9 cellular contexts compared by ENCODE assay signal in genomic region chr2:26876260-26876659, GRCh38. TPM values are rescaled to one million over a fixed set of nuclear protein-coding genes. Genes with fewer than 3 reads are reported as not detected.
"Had no signal": no experiment of that assay in that cellular context is flagged by ENCODE, and none has a peak within 500 bp of the region (broad histone marks: within the 10 kb centered on the region; RNA-seq: fewer than 3 reads in every experiment).

No MANE protein-coding gene starts in this region.

- H3K9ac ChIP-seq: KMS-11 had no signal

- H3K27ac Mint-ChIP-seq: IgD-negative memory B cell had no signal

- DNase-seq: IMR-90, KBM-7, KG1 had no signal

- H3K9me3 Mint-ChIP-seq: IgD-negative memory B cell had no signal

- H3K36me3 Mint-ChIP-seq: IgD-negative memory B cell had no signal

- H3K27ac ChIP-seq: HL-60, KMS-11 had no signal

- FAIRE-seq: HepG2, HTR-8/SVneo had no signal

- ATAC-seq: HepG2 had no signal

- H3K4me3 Mint-ChIP-seq: IgD-negative memory B cell had no signal

- H3K4me2 ChIP-seq: KMS-11 had no signal

RNA-seq across cellular contexts. Expression of gene DPYSL5, which starts 28.3 kb away (rescaled TPM):
- total RNA-seq: HepG2, HT-29, IMR-90 had no signal
- polyA plus RNA-seq: IgD-negative memory B cell, IMR-90 had no signal
